ENCODE assay signal across 14 cellular contexts in the genomic region with DNA sequence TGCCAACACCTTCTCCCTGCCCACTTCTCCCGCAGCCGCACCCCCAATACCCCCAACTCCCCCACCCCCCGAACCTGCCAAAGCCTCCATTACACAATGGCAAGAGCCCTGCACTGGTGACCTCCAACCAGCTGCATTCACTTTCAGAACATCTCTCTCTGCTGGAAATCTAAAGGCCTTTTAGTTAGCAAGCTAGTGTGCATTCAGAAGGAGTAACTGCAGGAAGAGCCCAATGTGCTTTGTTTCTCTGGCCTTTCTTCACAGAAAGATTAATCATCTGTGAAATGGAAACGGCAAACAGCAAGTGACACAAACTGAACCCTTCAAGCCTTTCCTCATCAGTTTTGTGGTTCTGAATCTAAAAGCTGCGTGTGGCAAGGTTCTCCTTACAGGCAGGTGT.
DNase-seq lines count a peak whose midpoint lies in the region; ATAC-seq and TF ChIP-seq lines count a peak whose summit lies in the region.
"Had no signal": no experiment of that assay in that cellular context is flagged by ENCODE, and none has a peak within 500 bp of the region (broad histone marks: within the 10 kb centered on the region; RNA-seq: fewer than 3 reads in every experiment).

No MANE protein-coding gene starts in this region.

- DNase-seq in GM12865 (ENCODE audit: low read depth) (peak; percentile 25), NCI-H1092 treated with DMSO at 0.1 percent for 48 hours (lab: John Stamatoyannopoulos, UW) (peak; percentile 28), WTC11 (ENCODE audit: low spot score) (peak; percentile 31), iPS-NIHi7 (ENCODE audit: extremely low spot score) (peak; percentile 31), hepatic stellate cell (ENCODE audit: low spot score) (no peak), stomach (no peak)
- DNase-seq: activated naive CD4-positive, alpha-beta T cell treated with anti-CD3 and anti-CD28 coated beads, Interleukin-2, amount 10 ng/mL, durations not matched to agents 7 days and 5 days; DND-41; NCI-H524; RPMI8226; T-cell; testis had no signal

- H3K9me3 Mint-ChIP-seq in WTC11, result no peaks in the 10 kb centered on the region
- H3K9me3 Mint-ChIP-seq: activated naive CD4-positive, alpha-beta T cell treated with anti-CD3 and anti-CD28 coated beads, Interleukin-2, amount 10 ng/mL, durations not matched to agents 7 days and 5 days; T-cell had no signal

- no peaks in the 10 kb centered on the region for H3K9me3 ChIP-seq in stomach
- H3K9me3 ChIP-seq: testis had no signal

- H3K4me1 ChIP-seq in stomach, result no peaks in the 10 kb centered on the region
- H3K4me1 ChIP-seq: testis had no signal

- H3K36me3 ChIP-seq in stomach, result no peaks in the 10 kb centered on the region

- WGBS in stomach, 5 donors, result 76 to 87% (median 84%) methylated on average over 5 of the region's 5 CpGs

- H3K4me3 ChIP-seq in GM12865 (ENCODE audit: low read depth, low read length) (no peak overlapping the region), stomach (no peak overlapping the region)
- H3K4me3 ChIP-seq: testis had no signal

- POLR2A ChIA-PET in WTC11 (lab: Charles Lee), result no interaction called here

- no peaks in the 10 kb centered on the region for H3K27me3 ChIP-seq in stomach
- H3K27me3 ChIP-seq: testis had no signal

- CTCF ChIA-PET in WTC11 (lab: Charles Lee), result interaction anchor here (0.7 to 1.5 kb wide), 6 partner anchors 22 to 694 kb away, joined by 3 to 7 read pairs (median 4); no protein-coding TSS in a partner anchor

- intact Hi-C loops in stomach (cut with DNase I; ENCODE audit: low total_unique reads), result no loop called here

- peak overlapping the region; percentile 97 for H3K27ac Mint-ChIP-seq in WTC11
- H3K27ac Mint-ChIP-seq: activated naive CD4-positive, alpha-beta T cell treated with anti-CD3 and anti-CD28 coated beads, Interleukin-2, amount 10 ng/mL, durations not matched to agents 7 days and 5 days; T-cell had no signal

- TF ChIP-seq POLR2A in stomach (IDR thresholded peaks at IDR 0.05), result no peak

- no peaks in the 10 kb centered on the region for H3K36me3 Mint-ChIP-seq in WTC11

- TF ChIP-seq CTCF in GM12865 (IDR thresholded peaks at IDR 0.05; ENCODE audit: insufficient read depth, low read depth, low read length, missing control alignments), result no peak
- TF ChIP-seq CTCF in WTC11 (IDR thresholded peaks at IDR 0.05), result no peak
- no peak for TF ChIP-seq CTCF in stomach (IDR thresholded peaks at IDR 0.05)

- H3K27ac ChIP-seq in stomach, result no peak overlapping the region
- H3K27ac ChIP-seq: testis had no signal

- ATAC-seq in WTC11 (peak; percentile 94), GM21528 (IDR thresholded peaks at IDR 0.05; ENCODE audit: low FRiP score, unreplicated experiment) (no peak), HG03280 (IDR thresholded peaks at IDR 0.05; ENCODE audit: unreplicated experiment) (no peak)
- ATAC-seq: T-cell had no signal

- peaks cover 68% of the 10 kb centered on the region for H3K4me1 Mint-ChIP-seq in WTC11
- H3K4me1 Mint-ChIP-seq: activated naive CD4-positive, alpha-beta T cell treated with anti-CD3 and anti-CD28 coated beads, Interleukin-2, amount 10 ng/mL, durations not matched to agents 7 days and 5 days had no signal

- TF ChIP-seq EP300 in stomach (IDR thresholded peaks at IDR 0.05), result no peak

- H3K4me3 Mint-ChIP-seq in WTC11, result peak overlapping the region; percentile 53
- H3K4me3 Mint-ChIP-seq: activated naive CD4-positive, alpha-beta T cell treated with anti-CD3 and anti-CD28 coated beads, Interleukin-2, amount 10 ng/mL, durations not matched to agents 7 days and 5 days; T-cell had no signal

- no peaks in the 10 kb centered on the region for H3K27me3 Mint-ChIP-seq in WTC11 (ENCODE audit: low read depth)
- H3K27me3 Mint-ChIP-seq: activated naive CD4-positive, alpha-beta T cell treated with anti-CD3 and anti-CD28 coated beads, Interleukin-2, amount 10 ng/mL, durations not matched to agents 7 days and 5 days; T-cell had no signal

TF ChIP-seq in WTC11, 78 proteins besides CTCF, POLR2A, EP300 and RAD21 (continues in another document):
- TF ChIP-seq, protein P1, sequence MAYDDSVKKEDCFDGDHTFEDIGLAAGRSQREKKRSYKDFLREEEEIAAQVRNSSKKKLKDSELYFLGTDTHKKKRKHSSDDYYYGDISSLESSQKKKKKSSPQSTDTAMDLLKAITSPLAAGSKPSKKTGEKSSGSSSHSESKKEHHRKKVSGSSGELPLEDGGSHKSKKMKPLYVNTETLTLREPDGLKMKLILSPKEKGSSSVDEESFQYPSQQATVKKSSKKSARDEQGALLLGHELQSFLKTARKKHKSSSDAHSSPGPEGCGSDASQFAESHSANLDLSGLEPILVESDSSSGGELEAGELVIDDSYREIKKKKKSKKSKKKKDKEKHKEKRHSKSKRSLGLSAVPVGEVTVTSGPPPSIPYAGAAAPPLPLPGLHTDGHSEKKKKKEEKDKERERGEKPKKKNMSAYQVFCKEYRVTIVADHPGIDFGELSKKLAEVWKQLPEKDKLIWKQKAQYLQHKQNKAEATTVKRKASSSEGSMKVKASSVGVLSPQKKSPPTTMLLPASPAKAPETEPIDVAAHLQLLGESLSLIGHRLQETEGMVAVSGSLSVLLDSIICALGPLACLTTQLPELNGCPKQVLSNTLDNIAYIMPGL (CRISPR knock-in tag; IDR thresholded peaks at IDR 0.05), result no peak
- 0 out of 2 replicates have a peak, but pooled peaks have one; percentile 25 for TF ChIP-seq ETV6 (CRISPR knock-in tag; IDR thresholded peaks at IDR 0.05)
- TF ChIP-seq, protein P2, sequence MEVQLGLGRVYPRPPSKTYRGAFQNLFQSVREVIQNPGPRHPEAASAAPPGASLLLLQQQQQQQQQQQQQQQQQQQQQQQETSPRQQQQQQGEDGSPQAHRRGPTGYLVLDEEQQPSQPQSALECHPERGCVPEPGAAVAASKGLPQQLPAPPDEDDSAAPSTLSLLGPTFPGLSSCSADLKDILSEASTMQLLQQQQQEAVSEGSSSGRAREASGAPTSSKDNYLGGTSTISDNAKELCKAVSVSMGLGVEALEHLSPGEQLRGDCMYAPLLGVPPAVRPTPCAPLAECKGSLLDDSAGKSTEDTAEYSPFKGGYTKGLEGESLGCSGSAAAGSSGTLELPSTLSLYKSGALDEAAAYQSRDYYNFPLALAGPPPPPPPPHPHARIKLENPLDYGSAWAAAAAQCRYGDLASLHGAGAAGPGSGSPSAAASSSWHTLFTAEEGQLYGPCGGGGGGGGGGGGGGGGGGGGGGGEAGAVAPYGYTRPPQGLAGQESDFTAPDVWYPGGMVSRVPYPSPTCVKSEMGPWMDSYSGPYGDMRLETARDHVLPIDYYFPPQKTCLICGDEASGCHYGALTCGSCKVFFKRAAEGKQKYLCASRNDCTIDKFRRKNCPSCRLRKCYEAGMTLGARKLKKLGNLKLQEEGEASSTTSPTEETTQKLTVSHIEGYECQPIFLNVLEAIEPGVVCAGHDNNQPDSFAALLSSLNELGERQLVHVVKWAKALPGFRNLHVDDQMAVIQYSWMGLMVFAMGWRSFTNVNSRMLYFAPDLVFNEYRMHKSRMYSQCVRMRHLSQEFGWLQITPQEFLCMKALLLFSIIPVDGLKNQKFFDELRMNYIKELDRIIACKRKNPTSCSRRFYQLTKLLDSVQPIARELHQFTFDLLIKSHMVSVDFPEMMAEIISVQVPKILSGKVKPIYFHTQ (CRISPR knock-in tag; IDR thresholded peaks at IDR 0.05), result no peak
- TF ChIP-seq, protein P3, sequence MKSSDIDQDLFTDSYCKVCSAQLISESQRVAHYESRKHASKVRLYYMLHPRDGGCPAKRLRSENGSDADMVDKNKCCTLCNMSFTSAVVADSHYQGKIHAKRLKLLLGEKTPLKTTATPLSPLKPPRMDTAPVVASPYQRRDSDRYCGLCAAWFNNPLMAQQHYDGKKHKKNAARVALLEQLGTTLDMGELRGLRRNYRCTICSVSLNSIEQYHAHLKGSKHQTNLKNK (CRISPR knock-in tag; IDR thresholded peaks at IDR 0.05), result no peak
- TF ChIP-seq ZNF423 (CRISPR knock-in tag; IDR thresholded peaks at IDR 0.05), result peak; percentile 8; the same call in 1 of the 2 replicates
- TF ChIP-seq, protein P4, sequence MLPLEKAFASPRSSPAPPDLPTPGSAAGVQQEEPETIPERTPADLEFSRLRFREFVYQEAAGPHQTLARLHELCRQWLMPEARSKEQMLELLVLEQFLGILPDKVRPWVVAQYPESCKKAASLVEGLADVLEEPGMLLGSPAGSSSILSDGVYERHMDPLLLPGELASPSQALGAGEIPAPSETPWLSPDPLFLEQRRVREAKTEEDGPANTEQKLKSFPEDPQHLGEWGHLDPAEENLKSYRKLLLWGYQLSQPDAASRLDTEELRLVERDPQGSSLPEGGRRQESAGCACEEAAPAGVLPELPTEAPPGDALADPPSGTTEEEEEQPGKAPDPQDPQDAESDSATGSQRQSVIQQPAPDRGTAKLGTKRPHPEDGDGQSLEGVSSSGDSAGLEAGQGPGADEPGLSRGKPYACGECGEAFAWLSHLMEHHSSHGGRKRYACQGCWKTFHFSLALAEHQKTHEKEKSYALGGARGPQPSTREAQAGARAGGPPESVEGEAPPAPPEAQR (CRISPR knock-in tag; IDR thresholded peaks at IDR 0.05), result no peak
- TF ChIP-seq, protein P5, sequence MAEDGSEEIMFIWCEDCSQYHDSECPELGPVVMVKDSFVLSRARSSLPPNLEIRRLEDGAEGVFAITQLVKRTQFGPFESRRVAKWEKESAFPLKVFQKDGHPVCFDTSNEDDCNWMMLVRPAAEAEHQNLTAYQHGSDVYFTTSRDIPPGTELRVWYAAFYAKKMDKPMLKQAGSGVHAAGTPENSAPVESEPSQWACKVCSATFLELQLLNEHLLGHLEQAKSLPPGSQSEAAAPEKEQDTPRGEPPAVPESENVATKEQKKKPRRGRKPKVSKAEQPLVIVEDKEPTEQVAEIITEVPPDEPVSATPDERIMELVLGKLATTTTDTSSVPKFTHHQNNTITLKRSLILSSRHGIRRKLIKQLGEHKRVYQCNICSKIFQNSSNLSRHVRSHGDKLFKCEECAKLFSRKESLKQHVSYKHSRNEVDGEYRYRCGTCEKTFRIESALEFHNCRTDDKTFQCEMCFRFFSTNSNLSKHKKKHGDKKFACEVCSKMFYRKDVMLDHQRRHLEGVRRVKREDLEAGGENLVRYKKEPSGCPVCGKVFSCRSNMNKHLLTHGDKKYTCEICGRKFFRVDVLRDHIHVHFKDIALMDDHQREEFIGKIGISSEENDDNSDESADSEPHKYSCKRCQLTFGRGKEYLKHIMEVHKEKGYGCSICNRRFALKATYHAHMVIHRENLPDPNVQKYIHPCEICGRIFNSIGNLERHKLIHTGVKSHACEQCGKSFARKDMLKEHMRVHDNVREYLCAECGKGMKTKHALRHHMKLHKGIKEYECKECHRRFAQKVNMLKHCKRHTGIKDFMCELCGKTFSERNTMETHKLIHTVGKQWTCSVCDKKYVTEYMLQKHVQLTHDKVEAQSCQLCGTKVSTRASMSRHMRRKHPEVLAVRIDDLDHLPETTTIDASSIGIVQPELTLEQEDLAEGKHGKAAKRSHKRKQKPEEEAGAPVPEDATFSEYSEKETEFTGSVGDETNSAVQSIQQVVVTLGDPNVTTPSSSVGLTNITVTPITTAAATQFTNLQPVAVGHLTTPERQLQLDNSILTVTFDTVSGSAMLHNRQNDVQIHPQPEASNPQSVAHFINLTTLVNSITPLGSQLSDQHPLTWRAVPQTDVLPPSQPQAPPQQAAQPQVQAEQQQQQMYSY (CRISPR knock-in tag; IDR thresholded peaks at IDR 0.05), result no peak
- TF ChIP-seq TEAD1 (CRISPR knock-in tag; IDR thresholded peaks at IDR 0.05), result no peak
- no peak for TF ChIP-seq FOXK1 (CRISPR knock-in tag; IDR thresholded peaks at IDR 0.05)

Comparison
In these comparisons a context has a peak if more than half of its experiments do, and no peak if none do; other contexts are left out.
1. DNase-seq: peak in GM12865 (single experiment), NCI-H1092 treated with DMSO at 0.1 percent for 48 hours (single experiment), WTC11 (single experiment) and iPS-NIHi7 (single experiment); none in hepatic stellate cell (single experiment) and stomach (single experiment).